8 cellular contexts compared by ENCODE assay signal in the genomic region with DNA sequence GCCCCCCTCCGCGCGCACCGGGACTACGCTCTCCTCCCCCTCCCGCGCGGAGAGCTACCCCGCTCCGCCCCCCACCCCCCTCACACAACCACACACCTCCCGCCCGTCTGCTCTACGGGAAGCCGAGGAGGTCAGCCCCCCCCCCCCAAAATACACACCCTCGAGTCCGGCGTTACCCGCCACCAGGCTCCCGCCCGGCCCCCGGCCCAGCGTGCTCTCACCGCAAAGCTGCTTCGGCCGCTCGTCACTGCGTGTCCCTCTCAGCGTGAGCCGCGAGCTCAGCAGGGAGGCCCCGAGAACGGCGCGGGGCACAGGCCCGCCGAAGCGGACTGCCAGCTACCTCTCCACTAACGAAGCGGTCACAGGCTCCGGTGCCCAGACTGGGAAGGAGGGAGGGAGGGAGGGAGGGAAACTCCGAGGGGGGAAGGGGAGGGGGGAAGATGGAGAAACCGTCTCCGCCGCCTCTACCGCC. TPM values are rescaled to one million over a fixed set of nuclear protein-coding genes. Genes with fewer than 3 reads are reported as not detected.
DNase-seq lines count a peak whose midpoint lies in the region; ATAC-seq, FAIRE-seq and TF ChIP-seq lines count a peak whose summit lies in the region.

No MANE protein-coding gene starts in this region.

- H3K36me3 ChIP-seq in H1 (ENCODE audit: control insufficient read depth in 2 of 4, insufficient read depth in 4 of 4, low read length in 3 of 4) = no peaks in the 10 kb centered on the region

- H2BK120ac ChIP-seq in H1 (replicated peaks; ENCODE audit: low read depth, low read length) = no peak overlapping the region

- H4K20me1 ChIP-seq in H1 (replicated peaks in 1 of 2; ENCODE audit: control insufficient read depth in 1 of 2, insufficient read depth in 2 of 2, low read length in 2 of 2) = peaks cover 15 to 19% of the 10 kb centered on the region in 2 experiments

- peak overlapping the region; percentile 88; the same call in 1 of the 2 replicates for H2BK5ac ChIP-seq in H1 (ENCODE audit: low read depth, low read length)

- H3K27ac Mint-ChIP-seq in neural crest cell (ENCODE audit: unreplicated experiment) = peak overlapping the region; percentile 88

- 6% methylated on average over 9 of the region's 45 CpGs; no CpG with 5 or more reads in 1 of the 2 experiments for WGBS in H1 (ENCODE audit: extremely low coverage in 1 of 2, insufficient coverage in 1 of 2, insufficient read length in 1 of 2, insufficient replicate concordance in 2 of 2, low coverage in 1 of 2, low lambda C conversion rate in 2 of 2, missing lambda C conversion rate in 1 of 2), 2 experiments

- CTCF ChIA-PET in H1 (lab: Charles Lee; ENCODE audit: partially characterized antibody) = interaction anchor here (1.2 to 2.4 kb wide), 3 partner anchors 81 to 197 kb away, joined by 3 to 7 read pairs (median 4); partner anchors contain the start of gene MAN2C1

- H2BK12ac ChIP-seq in H1 (ENCODE audit: low read depth, low read length) = no peak overlapping the region

- H3K4me3 ChIP-seq in NB4 (ENCODE audit: low read depth, low read length) (peak overlapping the region; percentile 78), H1 (ENCODE audit: extremely low read depth in 1 of 4, insufficient read depth in 2 of 4, low read depth in 3 of 4, low read length in 4 of 4) (peak overlapping the region; percentile 76 to 97 (median 81))

- peak overlapping the region; percentile 85 for H4K91ac ChIP-seq in H1 (replicated peaks; ENCODE audit: insufficient read length, low read length)

- H3K56ac ChIP-seq in H1 (replicated peaks; ENCODE audit: insufficient read length, low read depth, low read length) = peak overlapping the region; percentile 83

- H3K27me3 Mint-ChIP-seq in neural crest cell (ENCODE audit: low read depth) = peaks cover 6% of the 10 kb centered on the region

- H3K4me2 ChIP-seq in H1 (ENCODE audit: insufficient read depth in 1 of 2, low read depth in 2 of 2, low read length in 2 of 2) = peak overlapping the region in 1 of 2 experiments; percentile 61

- DNase-seq in NB4 (ENCODE audit: low read depth) = no peak
- no peak for DNase-seq in H1 (ENCODE audit: low read depth in 1 of 2, low spot score in 2 of 2)
- DNase-seq in neural crest cell (ENCODE audit: low read depth, low spot score) = no peak
- no peak for DNase-seq in GM12892 (ENCODE audit: insufficient read length)
- DNase-seq in DMS 273 (lab: John Stamatoyannopoulos, UW; ENCODE audit: unreplicated experiment) = no peak
- no peak for DNase-seq in SW480 (ENCODE audit: low spot score)
- no peak for DNase-seq in left colon

- FAIRE-seq in H1 (lab: Jason Lieb, UNC) (no peak), GM12892 (lab: Jason Lieb, UNC) (no peak)

- no peak overlapping the region for H3K14ac ChIP-seq in H1 (ENCODE audit: insufficient read length)

- TF ChIP-seq CTCF in C4-2B (conservative IDR thresholded peaks at IDR 0.05) (no peak), NB4 (IDR thresholded peaks at IDR 0.05; ENCODE audit: low read depth, low read length) (no peak), H1 (IDR thresholded peaks at IDR 0.05; ENCODE audit: control extremely low read depth in 1 of 3, insufficient read depth in 1 of 3, low read depth in 1 of 3, low read length in 3 of 3) (no peak), neural crest cell (conservative IDR thresholded peaks at IDR 0.05) (no peak)

- TF ChIP-seq POLR2A in NB4 (IDR thresholded peaks at IDR 0.05; ENCODE audit: extremely low read depth, insufficient read length) = no peak
- TF ChIP-seq POLR2A in H1 (IDR thresholded peaks at IDR 0.05; ENCODE audit: control extremely low read depth in 1 of 2, low read depth in 2 of 2, low read length in 2 of 2) = no peak
- no peak for TF ChIP-seq POLR2A in GM12892 (IDR thresholded peaks at IDR 0.05; ENCODE audit: low read depth, low read length)

- peak overlapping the region; percentile 96 for H3K4me3 Mint-ChIP-seq in neural crest cell

- peak overlapping the region; percentile 88; the same call in 1 of the 2 replicates for H3K18ac ChIP-seq in H1 (ENCODE audit: extremely low read depth, low read length)

- peak overlapping the region; percentile 79 to 90 (median 83) for H3K9ac ChIP-seq in H1 (replicated peaks in 1 of 4; ENCODE audit: extremely low read depth in 1 of 4, low read depth in 3 of 4, low read length in 3 of 4)

- H3K4me1 ChIP-seq in H1 (replicated peaks in 1 of 4; ENCODE audit: control insufficient read depth in 3 of 4, insufficient read depth in 4 of 4, low read length in 3 of 4) = peaks cover 0 to 3% (median 1%) of the 10 kb centered on the region in 4 experiments; a peak in 1 of 7 replicates

- 0 out of 2 replicates have a peak, but pooled peaks cover 2% of the 10 kb centered on the region for H3K79me1 ChIP-seq in H1 (ENCODE audit: low read depth, low read length)

- no peaks in the 10 kb centered on the region for H3K9me3 Mint-ChIP-seq in neural crest cell

- intact Hi-C loops in left colon (cut with DNase I, micrococcal nuclease) = no loop called here

- peaks cover 20% of the 10 kb centered on the region for H3K23me2 ChIP-seq in H1 (ENCODE audit: low read depth, low read length)

- H2AFZ ChIP-seq in H1 (ENCODE audit: low read length) = no peak overlapping the region

- H3K9me3 ChIP-seq in H1 (ENCODE audit: insufficient read depth in 2 of 2, low read depth in 1 of 2, low read length in 1 of 2) = no peaks in the 10 kb centered on the region

- no peak for ATAC-seq in left colon

- H3K36me3 Mint-ChIP-seq in neural crest cell (ENCODE audit: low read depth) = no peaks in the 10 kb centered on the region

- H2BK20ac ChIP-seq in H1 (ENCODE audit: low read length) = no peak overlapping the region

- H3K4ac ChIP-seq in H1 (replicated peaks; ENCODE audit: insufficient read length, low read depth, low read length) = peak overlapping the region; percentile 97

- H3K27me3 ChIP-seq in H1 (replicated peaks in 1 of 4; ENCODE audit: control insufficient read depth in 3 of 4, extremely low read depth in 1 of 4, insufficient read depth in 3 of 4, low read length in 3 of 4) = no peaks in the 10 kb centered on the region

- H3K23ac ChIP-seq in H1 (ENCODE audit: insufficient read length) = no peak overlapping the region

- H2BK15ac ChIP-seq in H1 (ENCODE audit: low read length) = no peak overlapping the region

- peaks cover 32 to 48% of the 10 kb centered on the region in 2 experiments for H3K79me2 ChIP-seq in H1 (ENCODE audit: control insufficient read depth in 1 of 2, insufficient read depth in 2 of 2, low read length in 2 of 2)

- POLR2A ChIA-PET in H1 (lab: Charles Lee; ENCODE audit: partially characterized antibody) = interaction anchor here (0.7 to 5.0 kb wide), 13 partner anchors 8 to 228 kb away, joined by 3 to 25 read pairs (median 4); partner anchors contain the start of genes IMP3, PTPN9, SNUPN and SNX33

- H3K27ac ChIP-seq in C4-2B (peak overlapping the region; percentile 95), H1 (ENCODE audit: low read depth, low read length) (peak overlapping the region; percentile 85)

- peaks cover 34% of the 10 kb centered on the region for H3K4me1 Mint-ChIP-seq in neural crest cell

- H4K8ac ChIP-seq in H1 (ENCODE audit: extremely low read depth, insufficient read depth, low read length) = peak overlapping the region; percentile 96

- no peak overlapping the region for H2AK5ac ChIP-seq in H1 (ENCODE audit: low read depth, low read length)

- no peak for TF ChIP-seq EP300 in H1 (IDR thresholded peaks at IDR 0.05; ENCODE audit: borderline replicate concordance in 1 of 2, low read depth in 2 of 2, low read length in 2 of 2)

- TF ChIP-seq RAD21 in H1 (IDR thresholded peaks at IDR 0.05 in 1 of 2, conservative IDR thresholded peaks at IDR 0.05 in 1 of 2; ENCODE audit: low read depth in 2 of 2, low read length in 2 of 2) = no peak

- H4K5ac ChIP-seq in H1 (ENCODE audit: insufficient read length, low read depth, low read length) = peak overlapping the region; percentile 95

RNA-seq across cellular contexts. Expression of gene SIN3A, which starts 0.3 kb away (rescaled TPM):
- total RNA-seq in H1 (2021; fragmentation: NEBNext Ultra II Directional; extraction: Animal tissue kit (Norgen Biotek cat#: 25700)) = 103 and 109 TPM in 2 replicates
- polyA plus RNA-seq in H1 (2011; rRNA removed) = 69.5 and 86.6 TPM in 2 replicates
- polyA plus RNA-seq in H1 (2011; cell fraction: cytosol; rRNA removed) = 39.2 TPM
- 66.9 TPM for polyA plus RNA-seq in H1 (2011; cell fraction: nucleus; rRNA removed)
- 47.2 to 63.1 TPM (median 54.2 TPM) in 4 replicates for polyA plus RNA-seq in H1 (2012, experiment 1 of 2)
- polyA plus RNA-seq in H1 (2012, experiment 2 of 2) = 3.3 TPM
- polyA plus RNA-seq in H1 (2013, experiment 1 of 2) = 30.4 TPM
- 31.0 TPM for polyA plus RNA-seq in H1 (2013, experiment 2 of 2)
- polyA minus RNA-seq in H1 (2011; rRNA and poly(A)+ RNA removed) = 137 and 225 TPM in 2 replicates
- polyA minus RNA-seq in H1 (2011; cell fraction: cytosol; rRNA and poly(A)+ RNA removed) = 57.2 TPM
- polyA minus RNA-seq in H1 (2011; cell fraction: nucleus; rRNA and poly(A)+ RNA removed) = 66.8 TPM
- total RNA-seq in neural crest cell (92.2 and 97.4 TPM in 2 replicates), left colon (10 to 100 TPM; 45.7 to 56.1 TPM)
- 21.7 TPM for polyA plus RNA-seq in GM12892 (2012; ENCODE audit: missing spikeins)
